In the genomic region with DNA sequence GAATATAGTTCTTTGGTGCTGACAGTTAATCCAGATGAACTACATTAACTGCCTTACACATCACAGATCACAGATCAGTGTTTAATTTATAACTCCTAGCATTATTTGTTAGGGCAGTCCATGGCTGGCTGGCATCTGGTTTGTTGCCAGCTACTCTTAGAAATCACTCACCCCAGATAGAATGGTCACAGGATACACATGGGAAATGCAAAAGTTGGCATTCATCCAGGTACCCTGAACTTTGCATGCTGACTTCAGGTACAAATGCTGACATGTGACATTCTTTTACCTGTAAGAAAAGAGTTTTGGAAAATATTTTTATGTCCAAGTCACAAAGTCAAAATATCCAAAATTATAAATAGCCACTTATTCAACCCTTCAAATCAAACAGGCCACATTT, we compare ENCODE assay signal across 18 cellular contexts. TPM values are rescaled to one million over a fixed set of nuclear protein-coding genes. Genes with fewer than 3 reads are reported as not detected.
A peak's percentile ranks its signal among the peaks of the same experiment; 100 is the strongest.
DNase-seq lines count a peak whose midpoint lies in the region; ATAC-seq and TF ChIP-seq lines count a peak whose summit lies in the region.
"Had no signal": no experiment of that assay in that cellular context is flagged by ENCODE, and none has a peak within 500 bp of the region (broad histone marks: within the 10 kb centered on the region; RNA-seq: fewer than 3 reads in every experiment).

No MANE protein-coding gene starts in this region.

- ATAC-seq in right lobe of liver (peak; percentile 83 to 85 (median 84)), GM18502 (IDR thresholded peaks at IDR 0.05; ENCODE audit: poor library complexity, unreplicated experiment) (no peak)
- ATAC-seq: esophagus mucosa; naive thymus-derived CD8-positive, alpha-beta T cell had no signal

- peaks cover 0 to 13% (median 5%) of the 10 kb centered on the region in 4 donors for H3K4me1 ChIP-seq in right lobe of liver

- DNase-seq in DMS153 (lab: John Stamatoyannopoulos, UW) (peak; percentile 74), NCI-H1092 (lab: John Stamatoyannopoulos, UW) (peak; percentile 72), RPMI8226 (peak; percentile 82), right lobe of liver (peak in 2 of 3 donors; percentile 50 to 80), cortex of kidney (lab: John Stamatoyannopoulos, UW) (no peak), iPS-NIHi7 (ENCODE audit: extremely low spot score) (no peak)
- no peak for DNase-seq in NK-92 treated with Interleukin-12 subunit alpha and Interleukin-12 subunit beta, amount 100 ng/mL, for 24 hours (lab: John Stamatoyannopoulos, UW)
- DNase-seq: activated effector memory CD4-positive, alpha-beta T cell treated with Interleukin-2 at 50 U/mL for 16 hours; amygdala; C1 segment of cervical spinal cord; left ventricle myocardium inferior; naive thymus-derived CD8-positive, alpha-beta T cell; NCI-H226; OCI-M1 had no signal

- H3K4me3 ChIP-seq in right lobe of liver, result no peak overlapping the region
- H3K4me3 ChIP-seq: heart left ventricle, left ventricle myocardium inferior had no signal

- intact Hi-C loops in right lobe of liver (cut with DNase I), result no loop called here

- H3K36me3 ChIP-seq in right lobe of liver, result no peaks in the 10 kb centered on the region

- no peaks in the 10 kb centered on the region for H3K27me3 ChIP-seq in right lobe of liver
- H3K27me3 ChIP-seq: heart left ventricle had no signal

- no peak for TF ChIP-seq CTCF in right lobe of liver (IDR thresholded peaks at IDR 0.05)

- no peak for TF ChIP-seq POLR2A in right lobe of liver (IDR thresholded peaks at IDR 0.05)

- H3K9me3 ChIP-seq in right lobe of liver, result no peaks in the 10 kb centered on the region
- H3K9me3 ChIP-seq: heart left ventricle, left ventricle myocardium inferior had no signal

- H3K27ac ChIP-seq in right lobe of liver, result peak overlapping the region in 1 of 3 donors; percentile 60
- H3K27ac ChIP-seq: heart left ventricle, left ventricle myocardium inferior, VCaP had no signal

RNA-seq across cellular contexts. Expression of gene FBXL4, which starts 20.2 kb away (rescaled TPM):
- 10 to 100 TPM in 4 of 6 experiments, 1 to 10 TPM in 2; 7.2 to 13.2 (median 11.3) TPM for total RNA-seq in right lobe of liver

Comparison
In these comparisons a context has a peak if more than half of its experiments do, and no peak if none do; other contexts are left out.
1. DNase-seq: peak in DMS153 (single experiment), NCI-H1092 (single experiment), RPMI8226 (single experiment) and right lobe of liver (2 of 3); none in cortex of kidney (single experiment), NK-92 treated with Interleukin-12 subunit alpha and Interleukin-12 subunit beta, amount 100 ng/mL, for 24 hours (single experiment) and iPS-NIHi7 (single experiment).